In the genomic region with DNA sequence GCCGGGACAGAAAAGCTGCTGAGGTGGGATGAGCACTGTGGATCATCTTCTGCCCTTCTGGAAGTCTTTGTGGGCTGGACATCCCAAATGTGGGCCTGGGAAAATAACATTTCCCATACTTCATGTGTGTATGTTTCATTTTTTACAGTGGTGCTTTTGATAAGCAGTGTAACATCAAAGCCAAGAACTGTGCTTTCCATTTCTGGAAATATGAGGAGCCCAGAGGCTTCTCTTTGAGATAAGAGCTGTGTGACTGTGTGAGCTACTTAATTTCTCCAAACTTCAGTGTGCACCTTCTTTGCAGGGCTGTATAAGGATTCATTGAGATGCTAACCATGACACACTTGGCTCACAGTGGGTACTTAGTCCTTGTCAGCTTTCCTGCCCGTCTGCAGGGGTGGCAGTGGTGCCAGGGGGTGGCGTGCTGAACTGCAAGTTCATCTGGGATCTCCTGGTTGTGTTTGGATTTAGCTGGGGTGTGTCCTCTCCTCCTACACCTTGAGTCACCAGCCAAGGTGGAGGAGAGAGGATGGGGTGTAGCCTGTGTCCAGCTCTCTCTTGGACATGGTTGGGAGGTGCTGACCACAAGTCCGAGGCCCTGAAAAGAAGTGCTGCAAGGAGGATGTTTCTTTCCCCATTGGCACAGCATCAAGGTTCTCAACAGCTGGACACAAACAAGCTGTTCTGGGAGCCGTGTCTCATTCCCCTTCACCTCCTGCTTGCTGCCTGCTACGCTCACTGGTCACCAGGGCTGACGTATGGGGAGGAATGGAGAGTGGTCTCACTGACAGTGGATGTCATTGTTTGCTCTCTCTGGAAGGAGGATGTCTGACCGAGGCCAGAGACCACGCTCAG, we compare ENCODE assay signal across 8 cellular contexts.
A peak's percentile ranks its signal among the peaks of the same experiment; 100 is the strongest.
DNase-seq lines count a peak whose midpoint lies in the region; ATAC-seq and TF ChIP-seq lines count a peak whose summit lies in the region.

No MANE protein-coding gene starts in this region.

- H3K36me3 ChIP-seq in PC-3 (ENCODE audit: low read depth, low read length) = no peaks in the 10 kb centered on the region
- H3K36me3 ChIP-seq in mesodermal cell (ENCODE audit: control insufficient read depth, insufficient read depth, low read length) = peaks cover 52% of the 10 kb centered on the region
- H3K36me3 ChIP-seq in upper lobe of left lung = no peaks in the 10 kb centered on the region

- TF ChIP-seq POLR2A in upper lobe of left lung (IDR thresholded peaks at IDR 0.05) = no peak

- DNase-seq in PC-3 (peak; percentile 67), epithelial cell of prostate (ENCODE audit: low read depth, low spot score) (no peak), upper lobe of left lung (peak in 1 of 2 donors; percentile 45), DMS79 (lab: John Stamatoyannopoulos, UW) (no peak), amygdala (lab: John Stamatoyannopoulos, UW) (no peak)

- H3K27ac ChIP-seq in PC-3 (ENCODE audit: low read length) = peak overlapping the region; percentile 34
- H3K27ac ChIP-seq in epithelial cell of prostate = peak overlapping the region; percentile 54
- H3K27ac ChIP-seq in mesodermal cell (ENCODE audit: low read depth, low read length, severe bottlenecking) = peak overlapping the region; percentile 95
- H3K27ac ChIP-seq in upper lobe of left lung = peak overlapping the region; percentile 51 to 79 (median 73)

- ATAC-seq in PC-3 (peak; percentile 92), upper lobe of left lung (ENCODE audit: low FRiP score in 2 of 2) (peak in 1 of 2 donors; percentile 39), HG02973 (IDR thresholded peaks at IDR 0.05; ENCODE audit: unreplicated experiment) (no peak), GM18867 (IDR thresholded peaks at IDR 0.05; ENCODE audit: unreplicated experiment) (no peak)

- peaks cover 98% of the 10 kb centered on the region for H3K79me2 ChIP-seq in PC-3 (ENCODE audit: low read length)

- POLR2A ChIA-PET in PC-3 (lab: Charles Lee; ENCODE audit: unreplicated experiment) = no interaction called here

- CTCF ChIA-PET in PC-3 (lab: Charles Lee) = interaction anchor here (0.6 to 0.9 kb wide), 2 partner anchors 15 to 75 kb away, joined by 5 read pairs; no protein-coding TSS in a partner anchor

- intact Hi-C loops in PC-3 (cut with micrococcal nuclease) = no loop called here

- no peak for TF ChIP-seq EP300 in upper lobe of left lung (IDR thresholded peaks at IDR 0.05)

- BruUV-seq in PC-3 (replicated peaks; lab: Mats Ljungman, UMichigan) = no TSS peak

- 70 to 82% methylated on average over 3 to 5 of the region's 9 CpGs for WGBS in mesodermal cell (ENCODE audit: insufficient coverage in 2 of 2), 2 experiments
- WGBS in upper lobe of left lung, 2 donors = 43 to 53% methylated on average over 5 to 9 of the region's 9 CpGs

- H3K9me2 ChIP-seq in PC-3 (replicated peaks; ENCODE audit: low read length) = no peaks in the 10 kb centered on the region

- no peaks in the 10 kb centered on the region for H3F3A ChIP-seq in PC-3 (ENCODE audit: low read length, unreplicated experiment)

- no peak overlapping the region for H2AFZ ChIP-seq in PC-3 (ENCODE audit: low read length)

- peaks cover 30% of the 10 kb centered on the region for H3K4me1 ChIP-seq in PC-3 (ENCODE audit: insufficient read depth, low read length)
- H3K4me1 ChIP-seq in mesodermal cell (ENCODE audit: control insufficient read depth, insufficient read depth, low read length, poor library complexity, severe bottlenecking) = peaks cover 90% of the 10 kb centered on the region
- peaks cover 27 to 45% (median 39%) of the 10 kb centered on the region in 4 donors for H3K4me1 ChIP-seq in upper lobe of left lung

- TF ChIP-seq CTCF in PC-3 (conservative IDR thresholded peaks at IDR 0.05; ENCODE audit: low read depth, low read length) (peak; percentile 55), upper lobe of left lung (IDR thresholded peaks at IDR 0.05) (peak in 2 of 6 experiments; percentile 30 to 33)

- peak overlapping the region; percentile 31; the same call in 1 of the 2 replicates for H3K4me2 ChIP-seq in PC-3 (ENCODE audit: low read length)

- H3K9ac ChIP-seq in PC-3 (ENCODE audit: low read length) = no peak overlapping the region

- H3K9me3 ChIP-seq in PC-3 (ENCODE audit: low read length) (no peaks in the 10 kb centered on the region), mesodermal cell (ENCODE audit: control insufficient read depth, low read length) (no peaks in the 10 kb centered on the region), upper lobe of left lung (no peaks in the 10 kb centered on the region)

- peaks cover 13% of the 10 kb centered on the region; the same call in 1 of the 2 replicates for H4K20me1 ChIP-seq in PC-3 (ENCODE audit: low read length)

- H3K27me3 ChIP-seq in PC-3 (ENCODE audit: low read length) (no peaks in the 10 kb centered on the region), upper lobe of left lung (no peaks in the 10 kb centered on the region)

- H3K4me3 ChIP-seq in PC-3 (ENCODE audit: low read length) (no peak overlapping the region), mesodermal cell (ENCODE audit: extremely low read depth, insufficient read depth, low read length, poor library complexity, severe bottlenecking) (no peak overlapping the region), upper lobe of left lung (no peak overlapping the region)

Comparison
In these comparisons a context has a peak if more than half of its experiments do, and no peak if none do; other contexts are left out.
1. H3K27ac ChIP-seq: peak in every context shown above with its lines; median percentile 95 in mesodermal cell; 73 in upper lobe of left lung; 54 in epithelial cell of prostate; 34 in PC-3.